In the genomic region with DNA sequence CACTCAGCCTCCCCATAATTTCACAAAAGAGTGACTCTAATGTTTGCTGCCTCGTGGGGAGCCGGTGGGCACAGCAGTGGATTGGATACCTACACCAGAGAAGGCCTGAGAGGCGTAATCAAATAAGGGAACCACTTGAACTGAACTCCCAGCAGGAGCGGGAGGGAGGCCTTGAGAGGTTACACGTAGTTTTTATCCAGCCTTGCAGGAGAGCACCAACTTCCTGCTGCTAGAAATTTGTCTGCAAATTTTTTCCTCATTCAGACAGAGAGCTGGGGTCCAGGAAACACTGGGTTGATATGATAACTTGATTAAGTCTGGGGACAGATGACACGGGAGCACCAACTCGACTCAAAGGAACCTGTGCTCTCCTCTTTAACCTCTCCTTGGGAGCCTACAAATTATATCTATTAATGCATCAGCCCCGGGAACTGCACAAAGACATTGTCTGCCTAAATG, we compare ENCODE assay signal across 8 cellular contexts.
DNase-seq lines count a peak whose midpoint lies in the region; ATAC-seq, FAIRE-seq and TF ChIP-seq lines count a peak whose summit lies in the region.

No MANE protein-coding gene starts in this region.

- H3K4me3 Mint-ChIP-seq in activated CD8-positive, alpha-beta T cell treated with anti-CD3 and anti-CD28 coated beads for 36 hours: no peak overlapping the region
- no peak overlapping the region for H3K4me3 Mint-ChIP-seq in activated CD8-positive, alpha-beta T cell treated with anti-CD3 and anti-CD28 coated beads, Interleukin-2, amount 10 ng/mL, durations not matched to agents 7 days and 5 days
- no peak overlapping the region for H3K4me3 Mint-ChIP-seq in activated T-helper 17 cell treated with anti-CD3 and anti-CD28 coated beads, Interleukin-2, amount 50 U/mL, for 72 hours

- POLR2A ChIA-PET in activated CD8-positive, alpha-beta T cell treated with anti-CD3 and anti-CD28 coated beads for 36 hours (lab: Charles Lee): no interaction called here
- POLR2A ChIA-PET in activated CD8-positive, alpha-beta T cell treated with anti-CD3 and anti-CD28 coated beads, Interleukin-2, amount 10 ng/mL, durations not matched to agents 7 days and 5 days (lab: Charles Lee): no interaction called here

- ATAC-seq in activated CD8-positive, alpha-beta T cell treated with anti-CD3 and anti-CD28 coated beads for 36 hours: no peak
- ATAC-seq in activated CD8-positive, alpha-beta T cell treated with anti-CD3 and anti-CD28 coated beads, Interleukin-2, amount 10 ng/mL, durations not matched to agents 7 days and 5 days: no peak
- no peak for ATAC-seq in stimulated activated naive CD8-positive, alpha-beta T cell treated with anti-CD3 and anti-CD28 coated beads, Interleukin-15, Interleukin-2, amounts not matched to agents 100 U/mL and 50 U/mL, for 24 hours
- no peak for ATAC-seq in activated T-helper 17 cell treated with anti-CD3 and anti-CD28 coated beads, Interleukin-2, amount 50 U/mL, for 72 hours (replicated peaks)

- no peak for TF ChIP-seq CTCF in activated CD8-positive, alpha-beta T cell treated with anti-CD3 and anti-CD28 coated beads for 36 hours (IDR thresholded peaks at IDR 0.05)
- TF ChIP-seq CTCF in bronchial epithelial cell (IDR thresholded peaks at IDR 0.05; ENCODE audit: insufficient read depth, low read length, severe bottlenecking): no peak

- no peak for FAIRE-seq in bronchial epithelial cell (lab: Jason Lieb, UNC)

- H3K4me3 ChIP-seq in bronchial epithelial cell (ENCODE audit: low read depth, low read length): no peak overlapping the region

- H3K36me3 Mint-ChIP-seq in activated CD8-positive, alpha-beta T cell treated with anti-CD3 and anti-CD28 coated beads for 36 hours (ENCODE audit: low read depth): no peaks in the 10 kb centered on the region
- H3K36me3 Mint-ChIP-seq in activated CD8-positive, alpha-beta T cell treated with anti-CD3 and anti-CD28 coated beads, Interleukin-2, amount 10 ng/mL, durations not matched to agents 7 days and 5 days (ENCODE audit: low read depth): no peaks in the 10 kb centered on the region
- no peaks in the 10 kb centered on the region for H3K36me3 Mint-ChIP-seq in activated T-helper 17 cell treated with anti-CD3 and anti-CD28 coated beads, Interleukin-2, amount 50 U/mL, for 72 hours (ENCODE audit: low read depth)

- H3K9me3 Mint-ChIP-seq in activated CD8-positive, alpha-beta T cell treated with anti-CD3 and anti-CD28 coated beads for 36 hours: no peaks in the 10 kb centered on the region
- H3K9me3 Mint-ChIP-seq in activated CD8-positive, alpha-beta T cell treated with anti-CD3 and anti-CD28 coated beads, Interleukin-2, amount 10 ng/mL, durations not matched to agents 7 days and 5 days (ENCODE audit: insufficient read depth): no peaks in the 10 kb centered on the region
- no peaks in the 10 kb centered on the region for H3K9me3 Mint-ChIP-seq in activated T-helper 17 cell treated with anti-CD3 and anti-CD28 coated beads, Interleukin-2, amount 50 U/mL, for 72 hours

- no peaks in the 10 kb centered on the region for H3K36me3 ChIP-seq in bronchial epithelial cell (ENCODE audit: control insufficient read depth, insufficient read depth, low read length)

- peaks cover 41% of the 10 kb centered on the region for H3K27me3 Mint-ChIP-seq in activated CD8-positive, alpha-beta T cell treated with anti-CD3 and anti-CD28 coated beads for 36 hours
- peaks cover 41% of the 10 kb centered on the region for H3K27me3 Mint-ChIP-seq in activated CD8-positive, alpha-beta T cell treated with anti-CD3 and anti-CD28 coated beads, Interleukin-2, amount 10 ng/mL, durations not matched to agents 7 days and 5 days (ENCODE audit: low read depth)
- H3K27me3 Mint-ChIP-seq in activated T-helper 17 cell treated with anti-CD3 and anti-CD28 coated beads, Interleukin-2, amount 50 U/mL, for 72 hours: peaks cover 33% of the 10 kb centered on the region

- CTCF ChIA-PET in activated CD8-positive, alpha-beta T cell treated with anti-CD3 and anti-CD28 coated beads for 36 hours (lab: Charles Lee): no interaction called here
- CTCF ChIA-PET in activated CD8-positive, alpha-beta T cell treated with anti-CD3 and anti-CD28 coated beads, Interleukin-2, amount 10 ng/mL, durations not matched to agents 7 days and 5 days (lab: Charles Lee): no interaction called here

- H3K4me1 Mint-ChIP-seq in activated CD8-positive, alpha-beta T cell treated with anti-CD3 and anti-CD28 coated beads for 36 hours (ENCODE audit: low read depth): peaks cover 8% of the 10 kb centered on the region
- peaks cover 7% of the 10 kb centered on the region for H3K4me1 Mint-ChIP-seq in activated CD8-positive, alpha-beta T cell treated with anti-CD3 and anti-CD28 coated beads, Interleukin-2, amount 10 ng/mL, durations not matched to agents 7 days and 5 days (ENCODE audit: low read depth)
- no peaks in the 10 kb centered on the region for H3K4me1 Mint-ChIP-seq in activated T-helper 17 cell treated with anti-CD3 and anti-CD28 coated beads, Interleukin-2, amount 50 U/mL, for 72 hours

- H3K27ac Mint-ChIP-seq in activated CD8-positive, alpha-beta T cell treated with anti-CD3 and anti-CD28 coated beads for 36 hours: no peak overlapping the region
- no peak overlapping the region for H3K27ac Mint-ChIP-seq in activated CD8-positive, alpha-beta T cell treated with anti-CD3 and anti-CD28 coated beads, Interleukin-2, amount 10 ng/mL, durations not matched to agents 7 days and 5 days
- H3K27ac Mint-ChIP-seq in activated T-helper 17 cell treated with anti-CD3 and anti-CD28 coated beads, Interleukin-2, amount 50 U/mL, for 72 hours: no peak overlapping the region

- H3K27me3 ChIP-seq in bronchial epithelial cell (ENCODE audit: control insufficient read depth, insufficient read depth, low read length): no peaks in the 10 kb centered on the region

- DNase-seq in activated CD8-positive, alpha-beta T cell treated with anti-CD3 and anti-CD28 coated beads for 36 hours: peak; percentile 10
- DNase-seq in activated CD8-positive, alpha-beta T cell treated with anti-CD3 and anti-CD28 coated beads, Interleukin-2, amount 10 ng/mL, durations not matched to agents 7 days and 5 days: no peak
- DNase-seq in NCI-H69 (lab: John Stamatoyannopoulos, UW) (peak; percentile 95), bronchial epithelial cell (ENCODE audit: low read depth) (peak; percentile 30), anterior cingulate cortex (lab: John Stamatoyannopoulos, UW) (no peak)
- peak; percentile 13 for DNase-seq in stimulated activated naive CD8-positive, alpha-beta T cell treated with anti-CD3 and anti-CD28 coated beads, Interleukin-15, Interleukin-2, amounts not matched to agents 100 U/mL and 50 U/mL, for 24 hours
- DNase-seq in activated CD4-positive, CD25-positive, alpha-beta regulatory T cell treated with anti-CD3 and anti-CD28 coated beads, Interleukin-2, amount 50 U/mL, for 72 hours: no peak

- intact Hi-C loops in activated CD8-positive, alpha-beta T cell treated with anti-CD3 and anti-CD28 coated beads for 36 hours (cut with micrococcal nuclease): no loop called here

Comparison
In these comparisons a context has a peak if more than half of its experiments do, and no peak if none do; other contexts are left out.
1. DNase-seq: peak in activated CD8-positive, alpha-beta T cell treated with anti-CD3 and anti-CD28 coated beads for 36 hours (single experiment), NCI-H69 (single experiment), bronchial epithelial cell (single experiment) and stimulated activated naive CD8-positive, alpha-beta T cell treated with anti-CD3 and anti-CD28 coated beads, Interleukin-15, Interleukin-2, amounts not matched to agents 100 U/mL and 50 U/mL, for 24 hours (single experiment); none in activated CD8-positive, alpha-beta T cell treated with anti-CD3 and anti-CD28 coated beads, Interleukin-2, amount 10 ng/mL, durations not matched to agents 7 days and 5 days (single experiment), activated CD4-positive, CD25-positive, alpha-beta regulatory T cell treated with anti-CD3 and anti-CD28 coated beads, Interleukin-2, amount 50 U/mL, for 72 hours (single experiment) and anterior cingulate cortex (0 of 58).